ENCODE assay signal across 15 cellular contexts in the genomic region with DNA sequence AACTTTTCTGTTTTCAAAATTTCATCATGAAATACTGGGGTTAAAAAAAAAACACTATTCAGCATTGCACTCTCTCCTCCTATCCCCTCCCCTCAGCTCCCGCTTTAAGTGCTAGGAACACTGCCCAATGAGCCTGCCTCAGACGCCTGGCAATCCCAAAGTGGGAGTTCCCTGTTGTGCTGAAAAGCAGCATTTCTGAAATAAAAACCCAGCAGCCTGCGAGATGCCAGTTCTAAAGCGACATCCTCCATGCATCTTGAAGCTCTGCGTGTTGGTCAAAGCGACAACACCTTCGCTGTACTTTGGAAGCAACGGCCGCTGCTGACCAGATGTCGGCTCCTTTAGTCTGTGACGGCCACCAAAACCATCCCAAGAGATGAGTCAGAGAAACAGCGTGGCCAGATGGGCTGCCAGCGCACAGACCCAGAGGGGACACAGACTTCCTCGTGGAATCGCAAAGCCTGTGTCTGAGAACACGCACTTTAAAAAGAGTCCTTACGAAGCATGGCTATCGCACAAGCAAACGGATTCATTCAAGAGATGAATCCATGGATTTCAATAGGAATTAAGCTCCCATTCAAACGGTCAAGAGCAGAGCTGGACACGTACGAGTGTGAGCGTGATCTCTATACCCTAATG. TPM values are rescaled to one million over a fixed set of nuclear protein-coding genes. Genes with fewer than 3 reads are reported as not detected.
DNase-seq lines count a peak whose midpoint lies in the region; ATAC-seq and TF ChIP-seq lines count a peak whose summit lies in the region.
"Had no signal": no experiment of that assay in that cellular context is flagged by ENCODE, and none has a peak within 500 bp of the region (broad histone marks: within the 10 kb centered on the region; RNA-seq: fewer than 3 reads in every experiment).

No MANE protein-coding gene starts in this region.

- H3K36me3 ChIP-seq in adrenal gland (replicated peaks in 1 of 2) (peaks cover 0 to 12% of the 10 kb centered on the region in 2 donors), cardiac muscle cell (no peaks in the 10 kb centered on the region), gastrocnemius medialis (peaks cover 0 to 38% of the 10 kb centered on the region in 2 donors)

- WGBS in adrenal gland, 4 donors, result 58 to 75% (median 69%) methylated on average over 14 to 23 of the region's 23 CpGs

- no peak overlapping the region for H3K4me3 ChIP-seq in adrenal gland
- no peak overlapping the region for H3K4me3 ChIP-seq in cardiac muscle cell
- H3K4me3 ChIP-seq in gastrocnemius medialis, result no peak overlapping the region

- no peak for TF ChIP-seq CTCF in adrenal gland (IDR thresholded peaks at IDR 0.05)
- TF ChIP-seq CTCF in cardiac muscle cell (IDR thresholded peaks at IDR 0.05; ENCODE audit: low read depth, low read length), result no peak
- no peak for TF ChIP-seq CTCF in gastrocnemius medialis (IDR thresholded peaks at IDR 0.05 in 4 of 5, conservative IDR thresholded peaks at IDR 0.05 in 1 of 5)

- H3K27me3 ChIP-seq in adrenal gland (no peaks in the 10 kb centered on the region), cardiac muscle cell (no peaks in the 10 kb centered on the region), gastrocnemius medialis (no peaks in the 10 kb centered on the region)

- H3K9me3 ChIP-seq in adrenal gland (replicated peaks in 1 of 3) (no peaks in the 10 kb centered on the region), cardiac muscle cell (ENCODE audit: low read depth) (no peaks in the 10 kb centered on the region), gastrocnemius medialis (no peaks in the 10 kb centered on the region)

- H3K27ac ChIP-seq in adrenal gland (peak overlapping the region in 1 of 5 donors; percentile 54), cardiac muscle cell (peak overlapping the region; percentile 1), gastrocnemius medialis (peak overlapping the region; percentile 76 to 85 (median 83))

- DNase-seq in ELR (ENCODE audit: low read depth) (peak; percentile 67), adrenal gland (peak in 5 of 7 donors; percentile 41 to 84 (median 55)), cardiac muscle cell (ENCODE audit: low read depth in 1 of 2, low spot score in 1 of 2) (peak in 1 of 2 donors; percentile 19), gastrocnemius medialis (peak; percentile 68 to 78), NCI-H1436 (lab: John Stamatoyannopoulos, UW) (no peak)
- no peak for DNase-seq in activated CD4-positive, alpha-beta T cell treated with anti-CD3 and anti-CD28 coated beads for 48 hours
- DNase-seq: activated CD4-positive, alpha-beta memory T cell treated with anti-CD3 and anti-CD28 coated beads, Interleukin-2, amount 10 ng/mL, durations not matched to agents 7 days and 5 days; CD8-positive, alpha-beta T cell; MM.1S; NCI-H2227 treated with DMSO at 0.1 percent for 48 hours; stimulated activated naive B cell treated with anti-CD40 and anti-IgM and Interleukin-4, amounts not matched to agents 10 μg/mL and 1 μg/mL and 100 μg/mL, for 72 hours had no signal

- TF ChIP-seq POLR2A in adrenal gland (IDR thresholded peaks at IDR 0.05), result peak in 1 of 2 donors; percentile 9
- peak in 1 of 2 donors; percentile 13 for TF ChIP-seq POLR2A in gastrocnemius medialis (IDR thresholded peaks at IDR 0.05)

- in situ Hi-C loops in gastrocnemius medialis (cut with MboI; ENCODE audit: low sequenced_read_pairs in 4 of 4), result no loop called here

- intact Hi-C loops in adrenal gland (cut with DNase I) (no loop called here), gastrocnemius medialis (cut with DNase I; ENCODE audit: low total_unique reads) (loop anchor here (5.0 kb wide), 1 partner anchor 33 kb away; the partner anchor contains the start of gene C16orf95)

- ATAC-seq in gastrocnemius medialis (peak; percentile 84 to 93), GM19463 (IDR thresholded peaks at IDR 0.05; ENCODE audit: unreplicated experiment) (no peak), HG03039 (IDR thresholded peaks at IDR 0.05; ENCODE audit: unreplicated experiment) (no peak)
- ATAC-seq: CD8-positive, alpha-beta T cell; left lobe of liver; Panc1; stimulated activated naive B cell treated with anti-CD40 and anti-IgM and Interleukin-4, amounts not matched to agents 10 μg/mL and 1 μg/mL and 100 μg/mL, for 72 hours had no signal

- H3K4me1 ChIP-seq in adrenal gland (replicated peaks in 1 of 2) (no peaks in the 10 kb centered on the region), cardiac muscle cell (ENCODE audit: low read depth) (peaks cover 16% of the 10 kb centered on the region), gastrocnemius medialis (peaks cover 32 to 33% of the 10 kb centered on the region in 2 donors)

RNA-seq across cellular contexts. Expression of gene FBXO31, which starts 32.8 kb away (rescaled TPM):
- 100 to 1,000 TPM in 1 of 8 donors, 10 to 100 TPM in 7; 41.4 to 106 (median 76.5) TPM for total RNA-seq in adrenal gland
- 10 to 100 TPM; 22.9 to 31.1 (median 24.9) TPM for polyA plus RNA-seq in adrenal gland
- 17.4 and 26.1 TPM in 2 replicates for total RNA-seq in cardiac muscle cell
- 15.4 and 31.2 TPM in 2 replicates for polyA plus RNA-seq in cardiac muscle cell
- 100 to 1,000 TPM; 156 to 264 (median 201) TPM for total RNA-seq in gastrocnemius medialis

RNA-seq across cellular contexts. Expression of gene C16orf95, which starts 33.6 kb away (rescaled TPM):
- total RNA-seq in adrenal gland (1 to 10 TPM in 6 of 8 donors, under 1 TPM in 2; 0.67 to 9.9 (median 4.9) TPM), cardiac muscle cell (6.1 and 8.6 TPM in 2 replicates), gastrocnemius medialis (1 to 10 TPM in 3 of 4 donors, under 1 TPM in 1; 0.22 to 3.8 (median 1.3) TPM)
- polyA plus RNA-seq in adrenal gland (1 to 10 TPM; 2.5 to 7.8 (median 7.1) TPM), cardiac muscle cell (8.5 and 15.6 TPM in 2 replicates)

RNA-seq across cellular contexts. Expression of gene MAP1LC3B, which starts 41.3 kb away (rescaled TPM):
- total RNA-seq in adrenal gland, result 100 to 1,000 TPM in 1 of 8 donors, 10 to 100 TPM in 7; 45.7 to 116 (median 73.2) TPM
- 100 to 1,000 TPM in 1 of 3 donors, 10 to 100 TPM in 2; 43.3 to 100 (median 50.9) TPM for polyA plus RNA-seq in adrenal gland
- 34.6 and 37.7 TPM in 2 replicates for total RNA-seq in cardiac muscle cell
- 128 and 164 TPM in 2 replicates for polyA plus RNA-seq in cardiac muscle cell
- total RNA-seq in gastrocnemius medialis, result 100 to 1,000 TPM in 3 of 4 donors, 10 to 100 TPM in 1; 76.3 to 165 (median 122) TPM

Comparison
In these comparisons a context has a peak if more than half of its experiments do, and no peak if none do; other contexts are left out.
1. DNase-seq: peak in ELR (single experiment), adrenal gland (5 of 7) and gastrocnemius medialis (2 of 2); none in NCI-H1436 (single experiment) and activated CD4-positive, alpha-beta T cell treated with anti-CD3 and anti-CD28 coated beads for 48 hours (single experiment).
2. ATAC-seq: peak in gastrocnemius medialis (2 of 2); none in GM19463 (single experiment) and HG03039 (single experiment).